Comparison of ENCODE assay signal across 30 cellular contexts in genomic region chr5:120765189-120765588, GRCh38.
A peak's percentile ranks its signal among the peaks of the same experiment; 100 is the strongest.
DNase-seq lines count a peak whose midpoint lies in the region; ATAC-seq and TF ChIP-seq lines count a peak whose summit lies in the region.
"Had no signal": no experiment of that assay in that cellular context is flagged by ENCODE, and none has a peak within 500 bp of the region (broad histone marks: within the 10 kb centered on the region; RNA-seq: fewer than 3 reads in every experiment).

No MANE protein-coding gene starts in this region.

- H3K4me3 Mint-ChIP-seq in WTC11 = no peak overlapping the region
- H3K4me3 Mint-ChIP-seq: activated CD4-positive, alpha-beta T cell treated with anti-CD3 and anti-CD28 coated beads, Interleukin-2, amount 10 ng/mL, durations not matched to agents 24 days and 14 days; natural killer cell treated with Interleukin-12 subunit alpha and Interleukin-12 subunit beta and Interleukin-15 and Interleukin-18, amount 100 ng/mL, for 72 hours had no signal

- H3K4me3 ChIP-seq in fibroblast of mammary gland (ENCODE audit: control insufficient read depth, low read depth, low read length) (no peak overlapping the region), skeletal muscle cell (ENCODE audit: low read depth, low read length) (no peak overlapping the region), MM.1S (ENCODE audit: low read length) (no peak overlapping the region)
- H3K4me3 ChIP-seq: esophagus squamous epithelium, heart left ventricle, lower lobe of right lung, smooth muscle cell, tibial nerve had no signal

- H3K27me3 Mint-ChIP-seq in WTC11 (ENCODE audit: low read depth) = no peaks in the 10 kb centered on the region
- H3K27me3 Mint-ChIP-seq: activated CD4-positive, alpha-beta T cell treated with anti-CD3 and anti-CD28 coated beads, Interleukin-2, amount 10 ng/mL, durations not matched to agents 24 days and 14 days; natural killer cell treated with Interleukin-12 subunit alpha and Interleukin-12 subunit beta and Interleukin-15 and Interleukin-18, amount 100 ng/mL, for 72 hours had no signal

- no peak overlapping the region for H2AFZ ChIP-seq in MM.1S (ENCODE audit: low read length)

- H3K36me3 ChIP-seq in MM.1S (replicated peaks; ENCODE audit: insufficient read depth, low read length) = no peaks in the 10 kb centered on the region
- H3K36me3 ChIP-seq: esophagus squamous epithelium, heart left ventricle, lower lobe of right lung, tibial nerve, WERI-Rb-1 had no signal

- DNase-seq in EH (ENCODE audit: low read depth) (peak; percentile 24), WTC11 (ENCODE audit: low spot score) (no peak), fibroblast of mammary gland (ENCODE audit: low read depth) (peak; percentile 90), skeletal muscle cell (ENCODE audit: low read depth) (peak; percentile 56), MM.1S (no peak), NCI-H187 (lab: John Stamatoyannopoulos, UW) (no peak)
- DNase-seq: activated CD4-positive, alpha-beta T cell treated with anti-CD3 and anti-CD28 coated beads, Interleukin-2, amount 10 ng/mL, durations not matched to agents 24 days and 14 days; activated naive CD4-positive, alpha-beta T cell; activated T-cell treated with anti-CD3 and anti-CD28 coated beads, Interleukin-2, amount 50 U/mL, for 48 hours; C1 segment of cervical spinal cord; Caco-2; DMS79; esophagus squamous epithelium; GF-D8; heart left ventricle; kidney glomerular epithelial cell; lower lobe of right lung; NCI-H1048; NCI-H187 treated with DMSO at 0.1 percent for 48 hours; NCI-H524; SIG-M5; SW 1271; T1000; WERI-Rb-1 had no signal

- CTCF ChIA-PET in WTC11 (lab: Charles Lee) = no interaction called here

- H3K9me2 ChIP-seq in MM.1S (replicated peaks; ENCODE audit: insufficient read depth, low read length) = no peaks in the 10 kb centered on the region

- H3K4me2 ChIP-seq in MM.1S (ENCODE audit: low read depth, low read length) = no peak overlapping the region
- H3K4me2 ChIP-seq: KMS-11, smooth muscle cell had no signal

- H3K4me1 Mint-ChIP-seq in WTC11 = peaks cover 42% of the 10 kb centered on the region
- H3K4me1 Mint-ChIP-seq: activated CD4-positive, alpha-beta T cell treated with anti-CD3 and anti-CD28 coated beads, Interleukin-2, amount 10 ng/mL, durations not matched to agents 24 days and 14 days had no signal

- no peaks in the 10 kb centered on the region for H4K20me1 ChIP-seq in MM.1S (ENCODE audit: insufficient read depth, low read length)

- H3K9me3 Mint-ChIP-seq in WTC11 = peaks cover 5% of the 10 kb centered on the region
- H3K9me3 Mint-ChIP-seq: activated CD4-positive, alpha-beta T cell treated with anti-CD3 and anti-CD28 coated beads, Interleukin-2, amount 10 ng/mL, durations not matched to agents 24 days and 14 days had no signal

- H3K4me1 ChIP-seq in MM.1S (ENCODE audit: low read length) = no peaks in the 10 kb centered on the region
- H3K4me1 ChIP-seq: Caco-2, esophagus squamous epithelium, heart left ventricle, lower lobe of right lung had no signal

- H3K9ac ChIP-seq in MM.1S (ENCODE audit: low read length) = no peak overlapping the region
- H3K9ac ChIP-seq: KMS-11 had no signal

- no peaks in the 10 kb centered on the region for H3K27me3 ChIP-seq in MM.1S (replicated peaks; ENCODE audit: insufficient read depth, low read length)
- H3K27me3 ChIP-seq: esophagus squamous epithelium, heart left ventricle, tibial nerve had no signal

- no peaks in the 10 kb centered on the region for H3F3A ChIP-seq in MM.1S (ENCODE audit: insufficient read depth, low read length)

- H3K27ac ChIP-seq in MM.1S (ENCODE audit: low read length) = no peak overlapping the region
- H3K27ac ChIP-seq: esophagus squamous epithelium, heart left ventricle, KMS-11, lower lobe of right lung, tibial nerve, WERI-Rb-1 had no signal

- ATAC-seq in WTC11 (no peak), HG02642 (IDR thresholded peaks at IDR 0.05; ENCODE audit: poor library complexity, unreplicated experiment) (no peak)
- ATAC-seq: lower lobe of right lung; natural killer cell treated with Interleukin-12 subunit alpha and Interleukin-12 subunit beta and Interleukin-15 and Interleukin-18, amount 100 ng/mL, for 72 hours; Panc1 had no signal

- POLR2A ChIA-PET in WTC11 (lab: Charles Lee) = no interaction called here

- H3K27ac Mint-ChIP-seq in WTC11 = peak overlapping the region; percentile 28; the same call in 1 of the 2 replicates
- H3K27ac Mint-ChIP-seq: activated CD4-positive, alpha-beta T cell treated with anti-CD3 and anti-CD28 coated beads, Interleukin-2, amount 10 ng/mL, durations not matched to agents 24 days and 14 days; natural killer cell treated with Interleukin-12 subunit alpha and Interleukin-12 subunit beta and Interleukin-15 and Interleukin-18, amount 100 ng/mL, for 72 hours had no signal

- TF ChIP-seq CTCF in WTC11 (IDR thresholded peaks at IDR 0.05) (no peak), fibroblast of mammary gland (conservative IDR thresholded peaks at IDR 0.05; ENCODE audit: control insufficient read depth, insufficient read depth, low read depth, low read length) (no peak), MM.1S (IDR thresholded peaks at IDR 0.05; ENCODE audit: low read length) (no peak)

- H3K79me2 ChIP-seq in MM.1S (ENCODE audit: low read length) = no peaks in the 10 kb centered on the region

- H3K36me3 Mint-ChIP-seq in WTC11 = peaks cover 7% of the 10 kb centered on the region
- H3K36me3 Mint-ChIP-seq: natural killer cell treated with Interleukin-12 subunit alpha and Interleukin-12 subunit beta and Interleukin-15 and Interleukin-18, amount 100 ng/mL, for 72 hours had no signal

- no peaks in the 10 kb centered on the region for H3K9me3 ChIP-seq in MM.1S (replicated peaks; ENCODE audit: insufficient read depth, low read length)
- H3K9me3 ChIP-seq: Caco-2, esophagus squamous epithelium, lower lobe of right lung, tibial nerve had no signal

TF ChIP-seq in WTC11, 78 proteins besides CTCF, POLR2A, EP300 and RAD21 (continues in another document):
- TF ChIP-seq ARID4B (CRISPR knock-in tag; IDR thresholded peaks at IDR 0.05; ENCODE audit: borderline replicate concordance) = no peak
- no peak for TF ChIP-seq ATF6 (CRISPR knock-in tag; IDR thresholded peaks at IDR 0.05)
- TF ChIP-seq E2F4 (CRISPR knock-in tag; IDR thresholded peaks at IDR 0.05; ENCODE audit: borderline replicate concordance, low read depth) = no peak
- TF ChIP-seq SP1 (CRISPR knock-in tag; conservative IDR thresholded peaks at IDR 0.05) = no peak

Comparison
In these comparisons a context has a peak if more than half of its experiments do, and no peak if none do; other contexts are left out.
1. DNase-seq: peak in EH (single experiment), fibroblast of mammary gland (single experiment) and skeletal muscle cell (single experiment); none in WTC11 (single experiment), MM.1S (single experiment) and NCI-H187 (0 of 2).